In genomic region chr3:16264708-16265454, GRCh38 we compare ENCODE assay signal across 1 cellular context.
TF ChIP-seq lines count a peak whose summit lies in the region.

DPH3 (minus strand) TSS chr3:16264943; CDS start chr3:16264876, 67 bp downstream.
A gene with protein sequence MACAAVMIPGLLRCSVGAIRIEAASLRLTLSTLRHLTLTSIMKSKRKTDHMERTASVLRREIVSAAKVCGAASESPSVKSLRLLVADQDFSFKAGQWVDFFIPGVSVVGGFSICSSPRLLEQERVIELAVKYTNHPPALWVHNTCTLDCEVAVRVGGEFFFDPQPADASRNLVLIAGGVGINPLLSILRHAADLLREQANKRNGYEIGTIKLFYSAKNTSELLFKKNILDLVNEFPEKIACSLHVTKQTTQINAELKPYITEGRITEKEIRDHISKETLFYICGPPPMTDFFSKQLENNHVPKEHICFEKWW (plus strand): TSS chr3:16265212. CDS start chr3:16270953, 5,741 bp downstream.

TF ChIP-seq in HepG2, 621 proteins besides CTCF, POLR2A, EP300 and RAD21 (continued from another document and continues in another):
- TF ChIP-seq ZHX1 (CRISPR knock-in tag; IDR thresholded peaks at IDR 0.05; ENCODE audit: low read depth) (peak; percentile 87), IKZF1 (IDR thresholded peaks at IDR 0.05) (no peak), DPF2 (CRISPR knock-in tag; IDR thresholded peaks at IDR 0.05; ENCODE audit: borderline replicate concordance, low read depth) (no peak), RBAK (CRISPR knock-in tag; IDR thresholded peaks at IDR 0.05) (no peak), ARNTL (CRISPR knock-in tag; IDR thresholded peaks at IDR 0.05) (peak; percentile 62), ZNF30 (CRISPR knock-in tag; IDR thresholded peaks at IDR 0.05) (no peak), MXI1 (IDR thresholded peaks at IDR 0.05; ENCODE audit: borderline replicate concordance, low read depth, low read length) (no peak; the same call in 2 of the 3 replicates), ZNF326 (CRISPR knock-in tag; IDR thresholded peaks at IDR 0.05; ENCODE audit: borderline replicate concordance) (no peak), NPAS2 (CRISPR knock-in tag; IDR thresholded peaks at IDR 0.05; ENCODE audit: borderline replicate concordance) (no peak), ZNF570 (CRISPR knock-in tag; IDR thresholded peaks at IDR 0.05; ENCODE audit: borderline replicate concordance) (no peak), REPIN1 (CRISPR knock-in tag; IDR thresholded peaks at IDR 0.05; ENCODE audit: borderline replicate concordance, low read depth) (peak; percentile 97), ZSCAN12 (CRISPR knock-in tag; IDR thresholded peaks at IDR 0.05) (no peak), FOSL1 (CRISPR knock-in tag; IDR thresholded peaks at IDR 0.05; ENCODE audit: borderline replicate concordance) (no peak), ZNF225 (CRISPR knock-in tag; IDR thresholded peaks at IDR 0.05) (peak; percentile 90), HNF4G (IDR thresholded peaks at IDR 0.05; ENCODE audit: borderline replicate concordance, low read depth, low read length) (no peak), HNF4G (CRISPR knock-in tag; IDR thresholded peaks at IDR 0.05; ENCODE audit: borderline replicate concordance, low read depth) (no peak), MTF1 (CRISPR knock-in tag; IDR thresholded peaks at IDR 0.05) (no peak), GLI4 (CRISPR knock-in tag; IDR thresholded peaks at IDR 0.05; ENCODE audit: borderline replicate concordance) (no peak), NFRKB (IDR thresholded peaks at IDR 0.05) (no peak), POGZ (CRISPR knock-in tag; IDR thresholded peaks at IDR 0.05) (peak; percentile 97), ZNF460 (CRISPR knock-in tag; IDR thresholded peaks at IDR 0.05; ENCODE audit: borderline replicate concordance) (no peak), SAFB2 (CRISPR knock-in tag; IDR thresholded peaks at IDR 0.05; ENCODE audit: borderline replicate concordance, low read depth) (no peak; the same call in 1 of the 2 replicates), ZNF431 (CRISPR knock-in tag; IDR thresholded peaks at IDR 0.05; ENCODE audit: borderline replicate concordance, low read depth) (0 out of 2 replicates have a peak, but pooled peaks have one; percentile 36), ZNF34 (CRISPR knock-in tag; IDR thresholded peaks at IDR 0.05; ENCODE audit: borderline replicate concordance) (no peak), ZNF777 (CRISPR knock-in tag; IDR thresholded peaks at IDR 0.05) (peak; percentile 47), ZNF703 (CRISPR knock-in tag; IDR thresholded peaks at IDR 0.05; ENCODE audit: borderline replicate concordance) (no peak), ELF1 (CRISPR knock-in tag; IDR thresholded peaks at IDR 0.05) (peak; percentile 98), STAG1 (CRISPR knock-in tag; IDR thresholded peaks at IDR 0.05) (no peak), ATF7 (IDR thresholded peaks at IDR 0.05) (peak; percentile 91), ATF7 (CRISPR knock-in tag; IDR thresholded peaks at IDR 0.05) (0 out of 2 replicates have a peak, but pooled peaks have one; percentile 62), AKNA (CRISPR knock-in tag; IDR thresholded peaks at IDR 0.05; ENCODE audit: borderline replicate concordance) (no peak), MXD1 (CRISPR knock-in tag; IDR thresholded peaks at IDR 0.05) (no peak; the same call in none of the 2 replicates), KLF15 (CRISPR knock-in tag; IDR thresholded peaks at IDR 0.05; ENCODE audit: borderline replicate concordance) (no peak; the same call in 1 of the 2 replicates), MXD4 (CRISPR knock-in tag; IDR thresholded peaks at IDR 0.05) (peak; percentile 88), ZNF607 (CRISPR knock-in tag; IDR thresholded peaks at IDR 0.05; ENCODE audit: borderline replicate concordance) (0 out of 2 replicates have a peak, but pooled peaks have one; percentile 30), SALL1 (CRISPR knock-in tag; IDR thresholded peaks at IDR 0.05) (peak; percentile 69; the same call in 1 of the 2 replicates), PLSCR1 (CRISPR knock-in tag; IDR thresholded peaks at IDR 0.05; ENCODE audit: borderline replicate concordance) (no peak), ZNF207 (IDR thresholded peaks at IDR 0.05; ENCODE audit: borderline replicate concordance) (no peak), TMF1 (CRISPR knock-in tag; IDR thresholded peaks at IDR 0.05; ENCODE audit: low read depth) (no peak), ZNF558 (CRISPR knock-in tag; IDR thresholded peaks at IDR 0.05; ENCODE audit: borderline replicate concordance) (no peak), ZNF883 (CRISPR knock-in tag; IDR thresholded peaks at IDR 0.05; ENCODE audit: not compliant biosample characterization) (no peak), ZNF780A (CRISPR knock-in tag; IDR thresholded peaks at IDR 0.05) (no peak), KMT2B (CRISPR knock-in tag; IDR thresholded peaks at IDR 0.05) (peak; percentile 97), ZBTB20 (CRISPR knock-in tag; IDR thresholded peaks at IDR 0.05; ENCODE audit: borderline replicate concordance, low read depth) (no peak), ZNF572 (CRISPR knock-in tag; IDR thresholded peaks at IDR 0.05) (no peak), PHF20 (CRISPR knock-in tag; IDR thresholded peaks at IDR 0.05) (peak; percentile 99), CREB1 (IDR thresholded peaks at IDR 0.05) (peak; percentile 99), CREB1 (CRISPR knock-in tag; IDR thresholded peaks at IDR 0.05) (peak; percentile 100), CHD2 (IDR thresholded peaks at IDR 0.05; ENCODE audit: low read depth, low read length) (no peak), XRCC5 (optimal IDR thresholded peaks at IDR 0.05; ENCODE audit: low read length) (no peak), IRF2 (CRISPR knock-in tag; IDR thresholded peaks at IDR 0.05) (peak; percentile 77), ZNF816 (CRISPR knock-in tag; IDR thresholded peaks at IDR 0.05; ENCODE audit: borderline replicate concordance) (no peak), CREM (IDR thresholded peaks at IDR 0.05) (peak; percentile 100), CREM (CRISPR knock-in tag; IDR thresholded peaks at IDR 0.05) (peak; percentile 98), CEBPG (CRISPR knock-in tag; IDR thresholded peaks at IDR 0.05) (peak; percentile 84), HNRNPLL (IDR thresholded peaks at IDR 0.05; ENCODE audit: low read depth, low read length, poor library complexity, severe bottlenecking) (peak; percentile 65), ZFP41 (CRISPR knock-in tag; IDR thresholded peaks at IDR 0.05; ENCODE audit: borderline replicate concordance) (no peak), ZNF567 (CRISPR knock-in tag; IDR thresholded peaks at IDR 0.05; ENCODE audit: borderline replicate concordance) (peak; percentile 97), ZNF296 (CRISPR knock-in tag; conservative IDR thresholded peaks at IDR 0.05) (no peak), MED1 (CRISPR knock-in tag; IDR thresholded peaks at IDR 0.05) (no peak), ETS1 (CRISPR knock-in tag; IDR thresholded peaks at IDR 0.05) (no peak)
- TF ChIP-seq, protein P1, sequence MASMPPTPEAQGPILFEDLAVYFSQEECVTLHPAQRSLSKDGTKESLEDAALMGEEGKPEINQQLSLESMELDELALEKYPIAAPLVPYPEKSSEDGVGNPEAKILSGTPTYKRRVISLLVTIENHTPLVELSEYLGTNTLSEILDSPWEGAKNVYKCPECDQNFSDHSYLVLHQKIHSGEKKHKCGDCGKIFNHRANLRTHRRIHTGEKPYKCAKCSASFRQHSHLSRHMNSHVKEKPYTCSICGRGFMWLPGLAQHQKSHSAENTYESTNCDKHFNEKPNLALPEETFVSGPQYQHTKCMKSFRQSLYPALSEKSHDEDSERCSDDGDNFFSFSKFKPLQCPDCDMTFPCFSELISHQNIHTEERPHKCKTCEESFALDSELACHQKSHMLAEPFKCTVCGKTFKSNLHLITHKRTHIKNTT (CRISPR knock-in tag; IDR thresholded peaks at IDR 0.05): no peak
- TF ChIP-seq, protein P2, sequence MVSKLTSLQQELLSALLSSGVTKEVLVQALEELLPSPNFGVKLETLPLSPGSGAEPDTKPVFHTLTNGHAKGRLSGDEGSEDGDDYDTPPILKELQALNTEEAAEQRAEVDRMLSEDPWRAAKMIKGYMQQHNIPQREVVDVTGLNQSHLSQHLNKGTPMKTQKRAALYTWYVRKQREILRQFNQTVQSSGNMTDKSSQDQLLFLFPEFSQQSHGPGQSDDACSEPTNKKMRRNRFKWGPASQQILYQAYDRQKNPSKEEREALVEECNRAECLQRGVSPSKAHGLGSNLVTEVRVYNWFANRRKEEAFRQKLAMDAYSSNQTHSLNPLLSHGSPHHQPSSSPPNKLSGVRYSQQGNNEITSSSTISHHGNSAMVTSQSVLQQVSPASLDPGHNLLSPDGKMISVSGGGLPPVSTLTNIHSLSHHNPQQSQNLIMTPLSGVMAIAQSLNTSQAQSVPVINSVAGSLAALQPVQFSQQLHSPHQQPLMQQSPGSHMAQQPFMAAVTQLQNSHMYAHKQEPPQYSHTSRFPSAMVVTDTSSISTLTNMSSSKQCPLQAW (CRISPR knock-in tag; IDR thresholded peaks at IDR 0.05): peak; percentile 72; the same call in 1 of the 2 replicates
- TF ChIP-seq, protein P3, sequence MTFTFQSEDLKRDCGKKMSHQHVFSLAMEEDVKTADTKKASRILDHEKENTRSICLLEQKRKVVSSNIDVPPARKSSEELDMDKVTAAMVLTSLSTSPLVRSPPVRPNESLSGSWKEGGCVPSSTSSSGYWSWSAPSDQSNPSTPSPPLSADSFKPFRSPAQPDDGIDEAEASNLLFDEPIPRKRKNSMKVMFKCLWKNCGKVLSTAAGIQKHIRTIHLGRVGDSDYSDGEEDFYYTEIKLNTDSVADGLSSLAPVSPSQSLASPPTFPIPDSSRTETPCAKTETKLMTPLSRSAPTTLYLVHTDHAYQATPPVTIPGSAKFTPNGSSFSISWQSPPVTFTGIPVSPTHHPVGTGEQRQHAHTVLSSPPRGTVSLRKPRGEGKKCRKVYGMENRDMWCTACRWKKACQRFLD (CRISPR knock-in tag; IDR thresholded peaks at IDR 0.05; ENCODE audit: borderline replicate concordance): no peak; the same call in 1 of the 2 replicates
